ENCODE assay signal across 26 cellular contexts in the genomic region with DNA sequence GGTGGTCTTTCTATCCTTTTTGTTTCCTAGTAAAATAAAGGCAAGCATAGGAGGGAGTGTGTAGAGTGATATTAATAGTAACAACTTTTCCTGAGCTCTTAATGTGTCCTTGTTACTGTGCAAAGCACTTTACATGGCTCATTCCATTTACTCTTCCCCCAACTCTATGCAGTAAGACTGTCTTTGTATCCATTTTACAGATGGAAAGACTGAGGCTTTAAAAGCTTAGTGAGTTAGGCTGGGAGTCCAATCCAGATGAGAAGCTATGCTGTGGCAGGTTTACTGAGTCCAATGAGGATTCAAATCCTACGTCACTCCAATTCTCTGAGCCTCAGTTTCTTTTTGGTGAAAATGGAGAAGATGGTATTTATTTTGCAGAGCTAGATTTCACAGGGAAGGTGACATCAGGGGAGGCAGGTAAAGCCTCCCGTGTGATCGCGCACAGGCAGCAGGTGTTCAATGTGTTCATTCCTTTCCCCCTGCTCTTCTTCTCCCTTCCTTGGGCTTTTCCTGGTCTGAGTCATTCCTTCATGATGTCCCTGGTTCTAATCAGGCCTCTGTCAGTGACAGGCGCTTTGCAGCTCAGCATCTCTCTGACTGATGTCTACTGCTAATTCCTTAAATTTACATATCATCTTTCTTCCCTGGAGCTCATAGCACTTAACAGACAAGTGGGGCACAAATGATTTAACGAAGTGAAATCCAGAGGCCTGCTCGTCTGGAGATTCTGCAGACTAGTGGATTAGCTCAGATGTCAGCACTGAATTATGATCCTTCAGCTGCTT.
A peak's percentile ranks its signal among the peaks of the same experiment; 100 is the strongest.
DNase-seq lines count a peak whose midpoint lies in the region; TF ChIP-seq lines count a peak whose summit lies in the region.
"Had no signal": no experiment of that assay in that cellular context is flagged by ENCODE, and none has a peak within 500 bp of the region (broad histone marks: within the 10 kb centered on the region; RNA-seq: fewer than 3 reads in every experiment).

No MANE protein-coding gene starts in this region.

- H3K9ac ChIP-seq in muscle layer of colon (ENCODE audit: low read length) = no peak overlapping the region
- H3K9ac ChIP-seq: neural progenitor cell had no signal

- no peak overlapping the region for H3K4me3 Mint-ChIP-seq in brain
- H3K4me3 Mint-ChIP-seq in MCF 10A (ENCODE audit: unreplicated experiment) = no peak overlapping the region
- H3K4me3 Mint-ChIP-seq: CD14-positive monocyte, neural progenitor cell, type B pancreatic cell had no signal

- no peaks in the 10 kb centered on the region for H3K9me3 ChIP-seq in muscle layer of colon (ENCODE audit: low read length)
- H3K9me3 ChIP-seq in MG63 = no peaks in the 10 kb centered on the region
- H3K9me3 ChIP-seq: right atrium auricular region, spleen had no signal

- TF ChIP-seq CTCF in brain (conservative IDR thresholded peaks at IDR 0.05) (no peak), MCF 10A (IDR thresholded peaks at IDR 0.05; ENCODE audit: unreplicated experiment) (no peak)

- H3K36me3 Mint-ChIP-seq in brain (peaks cover 8% of the 10 kb centered on the region), MCF 10A (ENCODE audit: insufficient read depth, unreplicated experiment) (no peaks in the 10 kb centered on the region)
- H3K36me3 Mint-ChIP-seq: CD14-positive monocyte, neural progenitor cell had no signal

- no peak overlapping the region for H3K4me3 ChIP-seq in muscle layer of colon (ENCODE audit: low read depth in 1 of 2, low read length in 2 of 2)
- H3K4me3 ChIP-seq in MG63 = no peak overlapping the region
- H3K4me3 ChIP-seq: dorsolateral prefrontal cortex, hepatocyte, lung, neural progenitor cell, right atrium auricular region, spleen had no signal

- H3K36me3 ChIP-seq in muscle layer of colon (ENCODE audit: insufficient read depth, low read length) = peaks cover 80% of the 10 kb centered on the region
- no peaks in the 10 kb centered on the region for H3K36me3 ChIP-seq in MG63
- H3K36me3 ChIP-seq: neural progenitor cell, right atrium auricular region had no signal

- BruUV-seq in MCF 10A (replicated peaks; lab: Mats Ljungman, UMichigan) = no TSS peak

- H3K4me1 ChIP-seq in muscle layer of colon (ENCODE audit: insufficient read depth, low read length) = peaks cover 94% of the 10 kb centered on the region

- H3K27me3 ChIP-seq in muscle layer of colon (ENCODE audit: control insufficient read depth in 1 of 2, insufficient read depth in 2 of 2, low read length in 2 of 2) (no peaks in the 10 kb centered on the region), MG63 (no peaks in the 10 kb centered on the region)
- H3K27me3 ChIP-seq: hepatocyte, neural progenitor cell, right atrium auricular region had no signal

- H3K9me3 Mint-ChIP-seq in brain (no peaks in the 10 kb centered on the region), MCF 10A (ENCODE audit: unreplicated experiment) (no peaks in the 10 kb centered on the region)
- H3K9me3 Mint-ChIP-seq: CD14-positive monocyte, neural progenitor cell, type B pancreatic cell had no signal

- CTCF ChIA-PET in MCF 10A (lab: Yijun Ruan, JAX) = interaction anchor here (0.8 to 1.9 kb wide), 5 partner anchors 14 to 188 kb away, joined by 3 to 8 read pairs (median 6); no protein-coding TSS in a partner anchor

- peak; percentile 43 for DNase-seq in NCI-H2171 treated with DMSO at 0.1 percent for 48 hours (lab: John Stamatoyannopoulos, UW)
- DNase-seq in NCI-H2171 (lab: John Stamatoyannopoulos, UW) = no peak
- no peak for DNase-seq in MCF 10A (ENCODE audit: unreplicated experiment)
- no peak for DNase-seq in NCI-H2196 treated with DMSO at 0.1 percent for 48 hours (lab: John Stamatoyannopoulos, UW; ENCODE audit: unreplicated experiment)
- DNase-seq in MG63 = no peak
- DNase-seq in C1 segment of cervical spinal cord (lab: John Stamatoyannopoulos, UW) = no peak
- DNase-seq: activated CD4-positive, alpha-beta T cell treated with anti-CD3 and anti-CD28 coated beads, Interleukin-2, amount 50 U/mL, for 48 hours; activated CD4-positive, CD25-positive, alpha-beta regulatory T cell treated with anti-CD3 and anti-CD28 coated beads, Interleukin-2, amount 50 U/mL, for 72 hours; activated T-cell treated with anti-CD3 and anti-CD28 coated beads, Interleukin-2, amount 50 U/mL, for 48 hours; Calu3; cerebellar nuclear complex; dorsolateral prefrontal cortex; GOT3; NCI-H146; NCI-H69; Right ventricle myocardium superior; spleen; stimulated activated CD8-positive, alpha-beta memory T cell treated with anti-CD3 and anti-CD28 coated beads, Interleukin-4, amount 100 ng/mL, for 48 hours had no signal

- POLR2A ChIA-PET in MCF 10A (lab: Yijun Ruan, JAX) = no interaction called here

- intact Hi-C loops in MCF 10A (cut with micrococcal nuclease) = no loop called here

- H3K4me1 Mint-ChIP-seq in brain (peaks cover 82% of the 10 kb centered on the region), MCF 10A (ENCODE audit: insufficient read depth, unreplicated experiment) (peaks cover 10% of the 10 kb centered on the region)
- H3K4me1 Mint-ChIP-seq: CD14-positive monocyte had no signal

- peak overlapping the region; percentile 73 for H3K27ac ChIP-seq in muscle layer of colon (ENCODE audit: low read depth, low read length)
- H3K27ac ChIP-seq: dorsolateral prefrontal cortex, hepatocyte, neural progenitor cell, right atrium auricular region, spleen had no signal

- H3K27ac Mint-ChIP-seq in brain (peak overlapping the region in 4 of 5 experiments; percentile 6 to 65 (median 27)), MCF 10A (ENCODE audit: low read depth, unreplicated experiment) (no peak overlapping the region)
- H3K27ac Mint-ChIP-seq: neural progenitor cell, type B pancreatic cell had no signal

- H3K27me3 Mint-ChIP-seq in brain = peaks cover 9% of the 10 kb centered on the region
- no peaks in the 10 kb centered on the region for H3K27me3 Mint-ChIP-seq in MCF 10A (ENCODE audit: insufficient read depth, unreplicated experiment)
